In genomic region chr3:159080821-159081220, GRCh38 we compare ENCODE assay signal across 26 cellular contexts. TPM values are rescaled to one million over a fixed set of nuclear protein-coding genes. Genes with fewer than 3 reads are reported as not detected.
A peak's percentile ranks its signal among the peaks of the same experiment; 100 is the strongest.
DNase-seq lines count a peak whose midpoint lies in the region; ATAC-seq, FAIRE-seq and TF ChIP-seq lines count a peak whose summit lies in the region.
"Had no signal": no experiment of that assay in that cellular context is flagged by ENCODE, and none has a peak within 500 bp of the region (broad histone marks: within the 10 kb centered on the region; RNA-seq: fewer than 3 reads in every experiment).

No MANE protein-coding gene starts in this region.

- DNase-seq in GM23338 (ENCODE audit: low spot score) (no peak), HT1080 (ENCODE audit: low read depth) (peak; percentile 57), astrocyte (ENCODE audit: low read depth) (peak; percentile 2), osteoblast (ENCODE audit: insufficient read length, low spot score, missing footprints) (no peak), nucleus accumbens (lab: John Stamatoyannopoulos, UW) (no peak), left ventricle myocardium inferior (no peak)
- DNase-seq: C1 segment of cervical spinal cord; Caco-2; CD4-positive, alpha-beta memory T cell; GDM1; IMR-90; KG1; NCI-H1092 treated with DMSO at 0.1 percent for 48 hours; NCI-H1436 treated with DMSO at 0.1 percent for 48 hours; NCI-H187 treated with DMSO at 0.1 percent for 48 hours; NCI-H446; NCI-H524 treated with DMSO at 0.1 percent for 48 hours; NCI-H774; Right ventricle myocardium superior; RPMI8226; SW 1271; T-helper 17 cell had no signal

- H3K9me3 ChIP-seq in astrocyte (ENCODE audit: insufficient read depth, low read depth, low read length), result no peaks in the 10 kb centered on the region
- no peaks in the 10 kb centered on the region for H3K9me3 ChIP-seq in osteoblast (ENCODE audit: low read depth, low read length)
- H3K9me3 ChIP-seq in left ventricle myocardium inferior (replicated peaks), result peaks cover 16% of the 10 kb centered on the region
- H3K9me3 ChIP-seq: Caco-2, SJSA1 had no signal

- no peaks in the 10 kb centered on the region for H3K9me2 ChIP-seq in GM23338 (ENCODE audit: insufficient read depth)

- TF ChIP-seq CTCF in GM23338 (conservative IDR thresholded peaks at IDR 0.05; ENCODE audit: low read depth in 2 of 2) (no peak), astrocyte (IDR thresholded peaks at IDR 0.05; ENCODE audit: insufficient read depth, low read depth, low read length) (no peak), osteoblast (IDR thresholded peaks at IDR 0.05; ENCODE audit: extremely low read depth, low read depth, low read length) (no peak), left ventricle myocardium inferior (IDR thresholded peaks at IDR 0.05; ENCODE audit: borderline replicate concordance) (no peak)

- H3K9ac ChIP-seq in astrocyte (ENCODE audit: low read length), result no peak overlapping the region

- no peak overlapping the region for H3K27ac Mint-ChIP-seq in GM23338
- peak overlapping the region; percentile 38 for H3K27ac Mint-ChIP-seq in astrocyte (ENCODE audit: unreplicated experiment)
- H3K27ac Mint-ChIP-seq: CD4-positive, alpha-beta memory T cell; T-helper 17 cell had no signal

- FAIRE-seq in astrocyte (lab: Jason Lieb, UNC), result no peak
- FAIRE-seq: GM12878 had no signal

- no peaks in the 10 kb centered on the region for H3K4me1 ChIP-seq in GM23338 (ENCODE audit: insufficient read depth)
- peaks cover 13% of the 10 kb centered on the region for H3K4me1 ChIP-seq in astrocyte (ENCODE audit: insufficient read depth, low read length)
- peaks cover 12% of the 10 kb centered on the region for H3K4me1 ChIP-seq in osteoblast (ENCODE audit: insufficient read depth, low read length)
- H3K4me1 ChIP-seq in left ventricle myocardium inferior, result no peaks in the 10 kb centered on the region
- H3K4me1 ChIP-seq: Caco-2, SJSA1 had no signal

- no peaks in the 10 kb centered on the region for H3K27me3 ChIP-seq in GM23338 (ENCODE audit: insufficient read depth)
- H3K27me3 ChIP-seq in astrocyte (ENCODE audit: insufficient read depth, low read length), result no peaks in the 10 kb centered on the region
- H3K27me3 ChIP-seq in osteoblast (ENCODE audit: insufficient read depth, low read length), result no peaks in the 10 kb centered on the region
- no peaks in the 10 kb centered on the region for H3K27me3 ChIP-seq in left ventricle myocardium inferior (ENCODE audit: low read depth)

- H3F3A ChIP-seq in GM23338 (replicated peaks; ENCODE audit: low read depth), result no peaks in the 10 kb centered on the region

- H3K4me3 ChIP-seq in GM23338 (no peak overlapping the region), astrocyte (ENCODE audit: insufficient read depth, low read depth, low read length) (no peak overlapping the region), osteoblast (ENCODE audit: insufficient read depth, low read length) (no peak overlapping the region), left ventricle myocardium inferior (no peak overlapping the region)
- H3K4me3 ChIP-seq: GM12878, SJSA1 had no signal

- H3K36me3 ChIP-seq in GM23338 (ENCODE audit: insufficient read depth) (no peaks in the 10 kb centered on the region), astrocyte (ENCODE audit: insufficient read depth, low read length) (no peaks in the 10 kb centered on the region), osteoblast (ENCODE audit: insufficient read depth, low read length) (no peaks in the 10 kb centered on the region), left ventricle myocardium inferior (no peaks in the 10 kb centered on the region)
- H3K36me3 ChIP-seq: SJSA1 had no signal

- ATAC-seq in GM23338, result no peak
- ATAC-seq in HG03520 (IDR thresholded peaks at IDR 0.05; ENCODE audit: unreplicated experiment), result no peak
- ATAC-seq: GM12878, T-helper 17 cell had no signal

- H2AFZ ChIP-seq in GM23338, result peak overlapping the region; percentile 77
- H2AFZ ChIP-seq in astrocyte (ENCODE audit: low read depth, low read length), result no peak overlapping the region
- peak overlapping the region; percentile 26 for H2AFZ ChIP-seq in osteoblast (ENCODE audit: low read length)

- H3K9me3 Mint-ChIP-seq in GM23338 (no peaks in the 10 kb centered on the region), astrocyte (ENCODE audit: unreplicated experiment) (no peaks in the 10 kb centered on the region)

- H3K4me3 Mint-ChIP-seq in GM23338, result no peak overlapping the region
- no peak overlapping the region for H3K4me3 Mint-ChIP-seq in astrocyte (ENCODE audit: unreplicated experiment)
- H3K4me3 Mint-ChIP-seq: CD4-positive, alpha-beta memory T cell; T-helper 17 cell had no signal

- H3K79me2 ChIP-seq in GM23338 (replicated peaks; ENCODE audit: insufficient read depth), result no peaks in the 10 kb centered on the region
- no peaks in the 10 kb centered on the region for H3K79me2 ChIP-seq in astrocyte (ENCODE audit: insufficient read depth, low read length)
- no peaks in the 10 kb centered on the region for H3K79me2 ChIP-seq in osteoblast (ENCODE audit: insufficient read depth, low read length)

- H4K20me1 ChIP-seq in GM23338 (replicated peaks; ENCODE audit: insufficient read depth), result no peaks in the 10 kb centered on the region
- H4K20me1 ChIP-seq in astrocyte (ENCODE audit: insufficient read depth, low read length), result no peaks in the 10 kb centered on the region
- H4K20me1 ChIP-seq in osteoblast (ENCODE audit: insufficient read depth, low read length), result no peaks in the 10 kb centered on the region

- no peaks in the 10 kb centered on the region for H3K4me1 Mint-ChIP-seq in GM23338
- peaks cover 29% of the 10 kb centered on the region for H3K4me1 Mint-ChIP-seq in astrocyte (ENCODE audit: low read depth, unreplicated experiment)
- H3K4me1 Mint-ChIP-seq: CD4-positive, alpha-beta memory T cell; T-helper 17 cell had no signal

- H3K4me2 ChIP-seq in GM23338, result no peak overlapping the region
- H3K4me2 ChIP-seq in astrocyte (ENCODE audit: low read length), result no peak overlapping the region
- no peak overlapping the region for H3K4me2 ChIP-seq in osteoblast (ENCODE audit: insufficient read depth, low read length)

- H3K27me3 Mint-ChIP-seq in GM23338 (ENCODE audit: insufficient read depth, low read depth, poor library complexity), result no peaks in the 10 kb centered on the region
- H3K27me3 Mint-ChIP-seq in astrocyte (ENCODE audit: low read depth, unreplicated experiment), result no peaks in the 10 kb centered on the region
- H3K27me3 Mint-ChIP-seq: CD4-positive, alpha-beta memory T cell; T-helper 17 cell had no signal

- no peaks in the 10 kb centered on the region for H3K36me3 Mint-ChIP-seq in GM23338 (ENCODE audit: low read depth)
- no peaks in the 10 kb centered on the region for H3K36me3 Mint-ChIP-seq in astrocyte (ENCODE audit: low read depth, unreplicated experiment)
- H3K36me3 Mint-ChIP-seq: CD4-positive, alpha-beta memory T cell had no signal

- H3K27ac ChIP-seq in GM23338 (ENCODE audit: low read depth), result no peak overlapping the region
- no peak overlapping the region for H3K27ac ChIP-seq in astrocyte (ENCODE audit: low read depth, low read length)
- H3K27ac ChIP-seq in osteoblast (ENCODE audit: low read depth, low read length), result no peak overlapping the region
- no peak overlapping the region for H3K27ac ChIP-seq in left ventricle myocardium inferior (replicated peaks)
- H3K27ac ChIP-seq: SJSA1 had no signal

- intact Hi-C loops in left ventricle myocardium inferior (cut with micrococcal nuclease), result no loop called here

TF ChIP-seq in GM23338, 12 proteins besides CTCF, POLR2A, EP300 and RAD21 (continues in another document):
- TF ChIP-seq REST (IDR thresholded peaks at IDR 0.05; ENCODE audit: unreplicated experiment), result no peak
- no peak for TF ChIP-seq ZNF114 (CRISPR knock-in tag; IDR thresholded peaks at IDR 0.05)
- no peak for TF ChIP-seq EZH2phosphoT487 (IDR thresholded peaks at IDR 0.05; ENCODE audit: unreplicated experiment)
- no peak for TF ChIP-seq ETS1 (IDR thresholded peaks at IDR 0.05)

RNA-seq across cellular contexts. Expression of gene IQCJ, which starts 11.7 kb away (rescaled TPM):
- 0.12 TPM in 1 of 2 replicates, not detected in the other for total RNA-seq in GM23338 (2014; rRNA removed; shearing (Covaris generic))
- polyA plus RNA-seq in GM23338 (2016; fragmentation: Nextera tagmentation; extraction: Ambion mirVana), result not detected in 2 replicates
- total RNA-seq in HT1080 (2014; rRNA removed; shearing (Covaris generic)), result 0.11 TPM in 1 of 2 replicates, not detected in the other
- 0.07 TPM in 1 of 2 replicates, not detected in the other for polyA plus RNA-seq in HT1080 (2015; cell fraction: cytosol; rRNA removed)
- 0.24 TPM in 1 of 2 replicates, not detected in the other for polyA plus RNA-seq in HT1080 (2015; cell fraction: nucleus; rRNA removed)
- 0.48 and 0.50 TPM in 2 replicates for total RNA-seq in astrocyte
- total RNA-seq in osteoblast, result under 0.01 TPM in 1 of 2 replicates, not detected in the other
- not detected for total RNA-seq in left ventricle myocardium inferior
- total RNA-seq: A673; Caco-2; CD4-positive, alpha-beta memory T cell; GM12878; IMR-90; SJSA1; T-helper 17 cell had no signal
- polyA plus RNA-seq: CD4-positive, alpha-beta memory T cell; GM12878; IMR-90 had no signal

Comparison
In these comparisons a context has a peak if more than half of its experiments do, and no peak if none do; other contexts are left out.
1. DNase-seq: peak in HT1080 (single experiment) and astrocyte (single experiment); none in GM23338 (single experiment), osteoblast (single experiment), nucleus accumbens (0 of 56) and left ventricle myocardium inferior (single experiment).